ENCODE assay signal across 1 cellular context in genomic region chr2:220948579-220948978, GRCh38.
TF ChIP-seq lines count a peak whose summit lies in the region.

No MANE protein-coding gene starts in this region.

TF ChIP-seq in WTC11, 78 proteins besides CTCF, POLR2A, EP300 and RAD21 (continued from another document):
- TF ChIP-seq, protein P1, sequence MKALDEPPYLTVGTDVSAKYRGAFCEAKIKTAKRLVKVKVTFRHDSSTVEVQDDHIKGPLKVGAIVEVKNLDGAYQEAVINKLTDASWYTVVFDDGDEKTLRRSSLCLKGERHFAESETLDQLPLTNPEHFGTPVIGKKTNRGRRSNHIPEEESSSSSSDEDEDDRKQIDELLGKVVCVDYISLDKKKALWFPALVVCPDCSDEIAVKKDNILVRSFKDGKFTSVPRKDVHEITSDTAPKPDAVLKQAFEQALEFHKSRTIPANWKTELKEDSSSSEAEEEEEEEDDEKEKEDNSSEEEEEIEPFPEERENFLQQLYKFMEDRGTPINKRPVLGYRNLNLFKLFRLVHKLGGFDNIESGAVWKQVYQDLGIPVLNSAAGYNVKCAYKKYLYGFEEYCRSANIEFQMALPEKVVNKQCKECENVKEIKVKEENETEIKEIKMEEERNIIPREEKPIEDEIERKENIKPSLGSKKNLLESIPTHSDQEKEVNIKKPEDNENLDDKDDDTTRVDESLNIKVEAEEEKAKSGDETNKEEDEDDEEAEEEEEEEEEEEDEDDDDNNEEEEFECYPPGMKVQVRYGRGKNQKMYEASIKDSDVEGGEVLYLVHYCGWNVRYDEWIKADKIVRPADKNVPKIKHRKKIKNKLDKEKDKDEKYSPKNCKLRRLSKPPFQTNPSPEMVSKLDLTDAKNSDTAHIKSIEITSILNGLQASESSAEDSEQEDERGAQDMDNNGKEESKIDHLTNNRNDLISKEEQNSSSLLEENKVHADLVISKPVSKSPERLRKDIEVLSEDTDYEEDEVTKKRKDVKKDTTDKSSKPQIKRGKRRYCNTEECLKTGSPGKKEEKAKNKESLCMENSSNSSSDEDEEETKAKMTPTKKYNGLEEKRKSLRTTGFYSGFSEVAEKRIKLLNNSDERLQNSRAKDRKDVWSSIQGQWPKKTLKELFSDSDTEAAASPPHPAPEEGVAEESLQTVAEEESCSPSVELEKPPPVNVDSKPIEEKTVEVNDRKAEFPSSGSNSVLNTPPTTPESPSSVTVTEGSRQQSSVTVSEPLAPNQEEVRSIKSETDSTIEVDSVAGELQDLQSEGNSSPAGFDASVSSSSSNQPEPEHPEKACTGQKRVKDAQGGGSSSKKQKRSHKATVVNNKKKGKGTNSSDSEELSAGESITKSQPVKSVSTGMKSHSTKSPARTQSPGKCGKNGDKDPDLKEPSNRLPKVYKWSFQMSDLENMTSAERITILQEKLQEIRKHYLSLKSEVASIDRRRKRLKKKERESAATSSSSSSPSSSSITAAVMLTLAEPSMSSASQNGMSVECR (CRISPR knock-in tag; IDR thresholded peaks at IDR 0.05; ENCODE audit: borderline replicate concordance): no peak
- no peak for TF ChIP-seq FOXP1 (CRISPR knock-in tag; IDR thresholded peaks at IDR 0.05; ENCODE audit: borderline replicate concordance)
- no peak for TF ChIP-seq HMGA2 (CRISPR knock-in tag; IDR thresholded peaks at IDR 0.05)
- TF ChIP-seq SP1 (CRISPR knock-in tag; conservative IDR thresholded peaks at IDR 0.05): no peak
- TF ChIP-seq, protein P2, sequence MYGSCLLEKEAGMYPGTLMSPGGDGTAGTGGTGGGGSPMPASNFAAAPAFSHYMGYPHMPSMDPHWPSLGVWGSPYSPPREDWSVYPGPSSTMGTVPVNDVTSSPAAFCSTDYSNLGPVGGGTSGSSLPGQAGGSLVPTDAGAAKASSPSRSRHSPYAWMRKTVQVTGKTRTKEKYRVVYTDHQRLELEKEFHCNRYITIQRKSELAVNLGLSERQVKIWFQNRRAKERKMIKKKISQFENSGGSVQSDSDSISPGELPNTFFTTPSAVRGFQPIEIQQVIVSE (CRISPR knock-in tag; IDR thresholded peaks at IDR 0.05; ENCODE audit: borderline replicate concordance): no peak
- no peak for TF ChIP-seq IRF2 (CRISPR knock-in tag; IDR thresholded peaks at IDR 0.05; ENCODE audit: borderline replicate concordance, low read depth)
- TF ChIP-seq ZNF416 (CRISPR knock-in tag; IDR thresholded peaks at IDR 0.05): no peak
- no peak for TF ChIP-seq NFE2L1 (CRISPR knock-in tag; IDR thresholded peaks at IDR 0.05)
- TF ChIP-seq ZNF423 (CRISPR knock-in tag; IDR thresholded peaks at IDR 0.05): no peak; the same call in 1 of the 2 replicates
